24 cellular contexts compared by ENCODE assay signal in the genomic region with DNA sequence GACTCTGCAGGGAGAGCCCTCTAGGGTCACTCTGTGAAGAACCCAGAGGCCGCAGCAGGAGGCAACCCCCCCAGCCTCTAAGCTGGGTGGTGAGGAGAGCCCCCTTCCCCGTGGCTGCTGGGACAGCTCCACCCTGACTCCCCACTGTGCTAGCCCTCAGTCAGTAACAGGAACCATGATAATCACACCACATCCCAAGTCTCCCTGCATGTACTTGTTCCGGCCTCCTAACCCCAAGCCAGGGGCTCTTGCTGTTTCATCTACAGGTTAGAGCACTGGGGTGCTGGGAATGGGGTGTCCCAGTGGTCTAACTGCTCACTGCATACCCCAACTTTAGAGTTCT. TPM values are rescaled to one million over a fixed set of nuclear protein-coding genes. Genes with fewer than 3 reads are reported as not detected.
"Had no signal": no experiment of that assay in that cellular context is flagged by ENCODE, and none has a peak within 500 bp of the region (broad histone marks: within the 10 kb centered on the region; RNA-seq: fewer than 3 reads in every experiment).

No MANE protein-coding gene starts in this region.

- H3K36me3 ChIP-seq: sigmoid colon had no signal

- H3K27me3 Mint-ChIP-seq: activated CD8-positive, alpha-beta memory T cell treated with anti-CD3 and anti-CD28 coated beads, Interleukin-2, amount 10 ng/mL, durations not matched to agents 7 days and 5 days; activated CD8-positive, alpha-beta T cell treated with anti-CD3 and anti-CD28 coated beads for 36 hours had no signal

- H3K27ac Mint-ChIP-seq: activated CD4-positive, alpha-beta T cell treated with anti-CD3 and anti-CD28 coated beads, Interleukin-2, amount 10 ng/mL, durations not matched to agents 7 days and 5 days; activated CD8-positive, alpha-beta memory T cell treated with anti-CD3 and anti-CD28 coated beads, Interleukin-2, amount 10 ng/mL, durations not matched to agents 7 days and 5 days; activated CD8-positive, alpha-beta T cell treated with anti-CD3 and anti-CD28 coated beads for 36 hours; activated naive CD4-positive, alpha-beta T cell treated with anti-CD3 and anti-CD28 coated beads, Interleukin-2, amount 50 U/mL, for 72 hours; activated T-helper 1 cell treated with anti-CD3 and anti-CD28 coated beads, Interleukin-12 subunit alpha, Interleukin-12 subunit beta, Interleukin-2, Interleukin-4 antibody, amounts not matched to agents 30 ng/mL and 10 ng/mL and 1 ng/mL, durations not matched to agents 14 hours and 24 hours and 36 hours; stimulated activated naive B cell treated with anti-CD40 and anti-IgM and Interleukin-4, amounts not matched to agents 10 μg/mL and 1 μg/mL and 100 μg/mL, for 72 hours had no signal

- H3K9me3 ChIP-seq: sigmoid colon, testis had no signal

- H3K4me3 Mint-ChIP-seq: activated CD4-positive, alpha-beta T cell treated with anti-CD3 and anti-CD28 coated beads, Interleukin-2, amount 10 ng/mL, durations not matched to agents 7 days and 5 days; activated CD8-positive, alpha-beta memory T cell treated with anti-CD3 and anti-CD28 coated beads, Interleukin-2, amount 10 ng/mL, durations not matched to agents 7 days and 5 days; activated CD8-positive, alpha-beta T cell treated with anti-CD3 and anti-CD28 coated beads for 36 hours; activated T-helper 1 cell treated with anti-CD3 and anti-CD28 coated beads, Interleukin-12 subunit alpha, Interleukin-12 subunit beta, Interleukin-2, Interleukin-4 antibody, amounts not matched to agents 30 ng/mL and 10 ng/mL and 1 ng/mL, durations not matched to agents 14 hours and 24 hours and 36 hours; stimulated activated naive B cell treated with anti-CD40 and anti-IgM and Interleukin-4, amounts not matched to agents 10 μg/mL and 1 μg/mL and 100 μg/mL, for 72 hours had no signal

- H3K4me3 ChIP-seq: sigmoid colon, SK-N-MC, smooth muscle cell, testis had no signal

- ATAC-seq: activated CD4-positive, CD25-positive, alpha-beta regulatory T cell treated with anti-CD3 and anti-CD28 coated beads, Interleukin-2, amount 50 U/mL, for 24 hours; activated CD8-positive, alpha-beta memory T cell treated with anti-CD3 and anti-CD28 coated beads, Interleukin-2, amount 10 ng/mL, durations not matched to agents 7 days and 5 days; activated CD8-positive, alpha-beta T cell treated with anti-CD3 and anti-CD28 coated beads for 36 hours; activated naive CD4-positive, alpha-beta T cell treated with anti-CD3 and anti-CD28 coated beads, Interleukin-2, amount 50 U/mL, for 72 hours; foreskin keratinocyte; left lobe of liver; naive thymus-derived CD4-positive, alpha-beta T cell; stimulated activated naive B cell treated with anti-CD40 and anti-IgM and Interleukin-4, amounts not matched to agents 10 μg/mL and 1 μg/mL and 100 μg/mL, for 72 hours had no signal

- H3K9me3 Mint-ChIP-seq: activated CD4-positive, alpha-beta T cell treated with anti-CD3 and anti-CD28 coated beads, Interleukin-2, amount 10 ng/mL, durations not matched to agents 7 days and 5 days; activated CD8-positive, alpha-beta T cell treated with anti-CD3 and anti-CD28 coated beads for 36 hours; activated naive CD4-positive, alpha-beta T cell treated with anti-CD3 and anti-CD28 coated beads, Interleukin-2, amount 50 U/mL, for 72 hours; activated T-helper 1 cell treated with anti-CD3 and anti-CD28 coated beads, Interleukin-12 subunit alpha, Interleukin-12 subunit beta, Interleukin-2, Interleukin-4 antibody, amounts not matched to agents 30 ng/mL and 10 ng/mL and 1 ng/mL, durations not matched to agents 14 hours and 24 hours and 36 hours; immature natural killer cell; naive thymus-derived CD4-positive, alpha-beta T cell; stimulated activated naive B cell treated with anti-CD40 and anti-IgM and Interleukin-4, amounts not matched to agents 10 μg/mL and 1 μg/mL and 100 μg/mL, for 72 hours had no signal

- H3K27ac ChIP-seq: foreskin keratinocyte, SK-N-MC, testis, VCaP had no signal

- H3K36me3 Mint-ChIP-seq: activated CD8-positive, alpha-beta memory T cell treated with anti-CD3 and anti-CD28 coated beads, Interleukin-2, amount 10 ng/mL, durations not matched to agents 7 days and 5 days; activated naive CD4-positive, alpha-beta T cell treated with anti-CD3 and anti-CD28 coated beads, Interleukin-2, amount 50 U/mL, for 72 hours; immature natural killer cell; naive thymus-derived CD4-positive, alpha-beta T cell; stimulated activated naive B cell treated with anti-CD40 and anti-IgM and Interleukin-4, amounts not matched to agents 10 μg/mL and 1 μg/mL and 100 μg/mL, for 72 hours had no signal

- DNase-seq: activated CD4-positive, alpha-beta T cell treated with anti-CD3 and anti-CD28 coated beads, Interleukin-2, amount 10 ng/mL, durations not matched to agents 7 days and 5 days; activated CD8-positive, alpha-beta memory T cell treated with anti-CD3 and anti-CD28 coated beads, Interleukin-2, amount 10 ng/mL, durations not matched to agents 7 days and 5 days; activated CD8-positive, alpha-beta T cell treated with anti-CD3 and anti-CD28 coated beads for 36 hours; activated gamma-delta T cell treated with Interleukin-2 at 50 U/mL for 16 hours; activated T-cell treated with anti-CD3 and anti-CD28 coated beads for 4 hours; central memory CD4-positive, alpha-beta T cell; effector memory CD4-positive, alpha-beta T cell; foreskin keratinocyte; immature natural killer cell; naive thymus-derived CD4-positive, alpha-beta T cell; nucleus accumbens; retina; sigmoid colon; stimulated activated CD4-positive, alpha-beta T cell treated with anti-CD3 and anti-CD28 coated beads, Interleukin-2, amount 100 ng/mL, for 48 hours; stimulated activated CD8-positive, alpha-beta memory T cell treated with anti-CD3 and anti-CD28 coated beads, Interleukin-4, amount 100 ng/mL, for 48 hours; stimulated activated naive B cell treated with anti-CD40 and anti-IgM and Interleukin-4, amounts not matched to agents 10 μg/mL and 1 μg/mL and 100 μg/mL, for 72 hours; testis had no signal

- H3K27me3 ChIP-seq: foreskin keratinocyte, sigmoid colon, testis had no signal

- H3K4me1 Mint-ChIP-seq: activated CD8-positive, alpha-beta memory T cell treated with anti-CD3 and anti-CD28 coated beads, Interleukin-2, amount 10 ng/mL, durations not matched to agents 7 days and 5 days had no signal

- H3K4me2 ChIP-seq: smooth muscle cell had no signal

RNA-seq across cellular contexts. Expression of a gene that starts 48.1 kb away (rescaled TPM):
- total RNA-seq: smooth muscle cell had no signal
